Comparison of ENCODE assay signal across 8 cellular contexts in genomic region chr1:64136749-64137568, GRCh38.
DNase-seq lines count a peak whose midpoint lies in the region; ATAC-seq and TF ChIP-seq lines count a peak whose summit lies in the region.

No MANE protein-coding gene starts in this region.

- peak; percentile 86 for TF ChIP-seq CTCF in Calu3 (IDR thresholded peaks at IDR 0.05; ENCODE audit: unreplicated experiment)
- TF ChIP-seq CTCF in Peyer's patch (IDR thresholded peaks at IDR 0.05): peak; percentile 55 to 92 (median 87)
- TF ChIP-seq CTCF in foreskin fibroblast (IDR thresholded peaks at IDR 0.05; ENCODE audit: low read depth, low read length): peak; percentile 86
- TF ChIP-seq CTCF in omental fat pad (IDR thresholded peaks at IDR 0.05): peak in 2 of 3 donors; percentile 20 to 78
- peak; percentile 90 to 92 for TF ChIP-seq CTCF in tibial artery (IDR thresholded peaks at IDR 0.05)

- H3K36me3 ChIP-seq in Peyer's patch (no peaks in the 10 kb centered on the region), tibial artery (peaks cover 0 to 7% (median 0%) of the 10 kb centered on the region in 3 donors)

- peaks cover 20% of the 10 kb centered on the region for H3K4me1 Mint-ChIP-seq in Calu3 (ENCODE audit: low read depth, unreplicated experiment)
- no peaks in the 10 kb centered on the region for H3K4me1 Mint-ChIP-seq in activated T-helper 17 cell treated with anti-CD3 and anti-CD28 coated beads, Interleukin-2, amount 50 U/mL, for 72 hours

- H3K4me3 ChIP-seq in Peyer's patch (no peak overlapping the region), foreskin fibroblast (ENCODE audit: low read depth in 1 of 2, low read length in 2 of 2) (no peak overlapping the region), tibial artery (no peak overlapping the region)

- no peak overlapping the region for H3K27ac ChIP-seq in Peyer's patch
- H3K27ac ChIP-seq in tibial artery: peak overlapping the region; percentile 32 to 44

- H3K27me3 Mint-ChIP-seq in Calu3 (ENCODE audit: unreplicated experiment): no peaks in the 10 kb centered on the region
- peaks cover 7% of the 10 kb centered on the region for H3K27me3 Mint-ChIP-seq in activated T-helper 17 cell treated with anti-CD3 and anti-CD28 coated beads, Interleukin-2, amount 50 U/mL, for 72 hours

- H3K9me3 Mint-ChIP-seq in Calu3 (ENCODE audit: low read depth, unreplicated experiment): no peaks in the 10 kb centered on the region
- no peaks in the 10 kb centered on the region for H3K9me3 Mint-ChIP-seq in activated T-helper 17 cell treated with anti-CD3 and anti-CD28 coated beads, Interleukin-2, amount 50 U/mL, for 72 hours

- H3K4me1 ChIP-seq in Peyer's patch (no peaks in the 10 kb centered on the region), tibial artery (peaks cover 0 to 44% (median 9%) of the 10 kb centered on the region in 4 donors)

- no peak overlapping the region for H3K27ac Mint-ChIP-seq in Calu3 (ENCODE audit: unreplicated experiment)
- no peak overlapping the region for H3K27ac Mint-ChIP-seq in activated T-helper 17 cell treated with anti-CD3 and anti-CD28 coated beads, Interleukin-2, amount 50 U/mL, for 72 hours

- DNase-seq in Calu3 (peak; percentile 82), KG1 (lab: John Stamatoyannopoulos, UW) (peak; percentile 54), Peyer's patch (peak; percentile 67 to 89 (median 69)), foreskin fibroblast (peak; percentile 91 to 97), omental fat pad (ENCODE audit: low spot score) (peak; percentile 95), tibial artery (peak; percentile 85 to 92)

- H3K36me3 Mint-ChIP-seq in Calu3 (ENCODE audit: insufficient read depth, unreplicated experiment): peaks cover 11% of the 10 kb centered on the region
- H3K36me3 Mint-ChIP-seq in activated T-helper 17 cell treated with anti-CD3 and anti-CD28 coated beads, Interleukin-2, amount 50 U/mL, for 72 hours (ENCODE audit: low read depth): no peaks in the 10 kb centered on the region

- ATAC-seq in GM21367 (IDR thresholded peaks at IDR 0.05; ENCODE audit: unreplicated experiment) (peak; percentile 72), omental fat pad (ENCODE audit: low FRiP score) (peak; percentile 60)
- peak; percentile 50 for ATAC-seq in activated T-helper 17 cell treated with anti-CD3 and anti-CD28 coated beads, Interleukin-2, amount 50 U/mL, for 72 hours (replicated peaks)

- H3K27me3 ChIP-seq in Peyer's patch (no peaks in the 10 kb centered on the region), tibial artery (no peaks in the 10 kb centered on the region)

- intact Hi-C loops in Calu3 (cut with micrococcal nuclease; ENCODE audit: unreplicated experiment) (loop anchor here (1.0 to 5.0 kb wide), 7 partner anchors 106 to 522 kb away; partner anchors contain the start of gene ROR1), tibial artery (cut with DNase I; ENCODE audit: low total_unique reads) (loop anchor here (5.0 kb wide), 3 partner anchors 215 to 450 kb away; no protein-coding TSS in a partner anchor)

- H3K4me3 Mint-ChIP-seq in Calu3 (ENCODE audit: low read depth, unreplicated experiment): no peak overlapping the region
- no peak overlapping the region for H3K4me3 Mint-ChIP-seq in activated T-helper 17 cell treated with anti-CD3 and anti-CD28 coated beads, Interleukin-2, amount 50 U/mL, for 72 hours

- CTCF ChIA-PET in Calu3 (lab: Charles Lee): interaction anchor here (0.7 to 2.8 kb wide), 11 partner anchors 98 to 737 kb away, joined by 3 to 33 read pairs (median 5); partner anchors contain the start of gene ROR1

- no peak for TF ChIP-seq POLR2A in Peyer's patch (IDR thresholded peaks at IDR 0.05)

- H3K9me3 ChIP-seq in Peyer's patch: no peaks in the 10 kb centered on the region
- H3K9me3 ChIP-seq in tibial artery: no peaks in the 10 kb centered on the region

- BruUV-seq in Calu3 (replicated peaks; lab: Mats Ljungman, UMichigan): no TSS peak

Comparison
In these comparisons a context has a peak if more than half of its experiments do, and no peak if none do; other contexts are left out.
1. H3K27ac ChIP-seq: peak in tibial artery (2 of 2); none in Peyer's patch (0 of 4).
2. Peak in every context shown above with its lines, with median percentiles within 50 percentile points of each other: DNase-seq, CTCF ChIP-seq and ATAC-seq.